In the genomic region with DNA sequence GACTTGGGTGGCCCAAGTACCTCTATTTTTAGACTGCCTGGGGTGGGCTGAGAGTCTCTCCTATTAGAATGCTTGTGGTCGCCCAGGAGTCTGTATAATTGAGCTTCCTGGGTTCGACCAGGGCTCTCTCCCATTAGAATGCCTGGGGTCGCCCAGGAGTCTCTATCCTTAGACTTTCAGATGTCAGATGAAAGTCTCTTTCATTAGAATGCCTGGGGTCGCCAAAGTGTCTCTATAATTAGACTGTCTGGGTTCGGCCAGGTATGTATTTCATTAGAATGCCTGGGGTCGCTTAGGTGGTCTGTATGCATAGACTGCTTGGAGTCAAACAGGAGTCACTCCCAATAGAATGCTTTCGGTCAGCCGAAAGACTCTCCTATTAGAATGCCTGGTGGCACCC, we compare ENCODE assay signal across 26 cellular contexts.
"Had no signal": no experiment of that assay in that cellular context is flagged by ENCODE, and none has a peak within 500 bp of the region (broad histone marks: within the 10 kb centered on the region; RNA-seq: fewer than 3 reads in every experiment).

No MANE protein-coding gene starts in this region.

- H3K9me3 Mint-ChIP-seq: dendritic cell treated with granulocyte-macrophage colony-stimulating factor and Interleukin-4, amounts not matched to agents 40 ng/mL and 50 ng/mL, for 4 days had no signal

- H3K4me1 ChIP-seq: pancreas, upper lobe of left lung had no signal

- H3K4me3 Mint-ChIP-seq: activated CD8-positive, alpha-beta T cell treated with anti-CD3 and anti-CD28 coated beads, Interleukin-2, amount 10 ng/mL, durations not matched to agents 7 days and 5 days; activated naive CD8-positive, alpha-beta T cell treated with anti-CD3 and anti-CD28 coated beads for 36 hours; activated T-cell treated with anti-CD3 and anti-CD28 coated beads, Interleukin-2, amount 50 U/mL, for 24 hours; activated T-helper 17 cell treated with anti-CD3 and anti-CD28 coated beads, Interleukin-2, amount 50 U/mL, for 72 hours; central memory CD8-positive, alpha-beta T cell; dendritic cell treated with granulocyte-macrophage colony-stimulating factor and Interleukin-4, amounts not matched to agents 40 ng/mL and 50 ng/mL, for 4 days; nephron; stimulated activated memory B cell treated with anti-CD40 and anti-IgM and Interleukin-4, amounts not matched to agents 10 μg/mL and 1 μg/mL and 100 μg/mL, for 72 hours had no signal

- H3K27me3 ChIP-seq: neutrophil, pancreas, upper lobe of left lung had no signal

- H3K27ac ChIP-seq: neutrophil, pancreas, psoas muscle, thoracic aorta, upper lobe of left lung had no signal

- H3K4me1 Mint-ChIP-seq: activated naive CD8-positive, alpha-beta T cell treated with anti-CD3 and anti-CD28 coated beads for 36 hours; activated T-helper 17 cell treated with anti-CD3 and anti-CD28 coated beads, Interleukin-2, amount 50 U/mL, for 72 hours; nephron had no signal

- H3K9me3 ChIP-seq: pancreas, psoas muscle had no signal

- H3K4me3 ChIP-seq: pancreas, psoas muscle, thoracic aorta, upper lobe of left lung had no signal

- DNase-seq: activated CD4-positive, alpha-beta T cell treated with anti-CD3 and anti-CD28 coated beads for 1 hour; activated CD4-positive, alpha-beta T cell treated with anti-CD3 and anti-CD28 coated beads, Interleukin-2, amount 50 U/mL, for 1 hour; activated CD8-positive, alpha-beta T cell treated with anti-CD3 and anti-CD28 coated beads, Interleukin-2, amount 10 ng/mL, durations not matched to agents 7 days and 5 days; activated naive CD4-positive, alpha-beta T cell; activated naive CD8-positive, alpha-beta T cell treated with anti-CD3 and anti-CD28 coated beads for 36 hours; activated T-cell treated with anti-CD3 and anti-CD28 coated beads, Interleukin-2, amount 50 U/mL, for 24 hours; effector CD8-positive, alpha-beta T cell; glutamatergic neuron; hippocampal formation; kidney glomerular epithelial cell; left ventricle myocardium superior; psoas muscle; right cardiac atrium; small intestine; stimulated activated CD4-positive, alpha-beta T cell treated with anti-CD3 and anti-CD28 coated beads, Interleukin-2, amount 100 ng/mL, for 24 hours; T-helper 1 cell; T-helper 9 cell; upper lobe of left lung had no signal

- H3K27me3 Mint-ChIP-seq: activated naive CD8-positive, alpha-beta T cell treated with anti-CD3 and anti-CD28 coated beads for 36 hours; activated T-cell treated with anti-CD3 and anti-CD28 coated beads, Interleukin-2, amount 50 U/mL, for 24 hours; activated T-helper 17 cell treated with anti-CD3 and anti-CD28 coated beads, Interleukin-2, amount 50 U/mL, for 72 hours; central memory CD8-positive, alpha-beta T cell; dendritic cell treated with granulocyte-macrophage colony-stimulating factor and Interleukin-4, amounts not matched to agents 40 ng/mL and 50 ng/mL, for 4 days; stimulated activated memory B cell treated with anti-CD40 and anti-IgM and Interleukin-4, amounts not matched to agents 10 μg/mL and 1 μg/mL and 100 μg/mL, for 72 hours had no signal

- H3K27ac Mint-ChIP-seq: activated CD8-positive, alpha-beta T cell treated with anti-CD3 and anti-CD28 coated beads, Interleukin-2, amount 10 ng/mL, durations not matched to agents 7 days and 5 days; activated naive CD8-positive, alpha-beta T cell treated with anti-CD3 and anti-CD28 coated beads for 36 hours; activated T-cell treated with anti-CD3 and anti-CD28 coated beads, Interleukin-2, amount 50 U/mL, for 24 hours; activated T-helper 17 cell treated with anti-CD3 and anti-CD28 coated beads, Interleukin-2, amount 50 U/mL, for 72 hours; dendritic cell treated with granulocyte-macrophage colony-stimulating factor and Interleukin-4, amounts not matched to agents 40 ng/mL and 50 ng/mL, for 4 days; nephron; stimulated activated memory B cell treated with anti-CD40 and anti-IgM and Interleukin-4, amounts not matched to agents 10 μg/mL and 1 μg/mL and 100 μg/mL, for 72 hours had no signal

- H3K36me3 ChIP-seq: neutrophil had no signal
